ENCODE assay signal across 8 cellular contexts in the genomic region with DNA sequence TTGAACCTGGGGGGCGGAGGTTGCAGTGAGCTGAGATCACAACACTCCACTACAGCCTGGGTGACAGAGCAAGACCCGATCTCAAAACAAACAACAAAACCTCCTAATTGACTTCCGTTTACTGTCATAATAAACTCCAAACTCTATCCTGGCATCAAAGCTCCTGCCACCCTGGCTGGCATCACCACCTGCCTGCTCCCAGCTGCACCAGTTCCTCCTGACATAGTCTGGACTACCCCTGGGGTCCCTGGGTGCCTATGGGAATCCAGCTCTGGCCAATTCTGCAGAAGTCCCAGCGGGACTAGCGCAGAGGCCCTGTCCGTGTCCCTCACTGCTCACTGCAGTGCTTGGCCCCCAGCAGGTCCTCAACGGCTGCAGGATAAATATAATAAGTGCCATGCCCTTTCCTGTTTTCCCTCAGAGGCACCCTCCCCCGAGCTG. TPM values are rescaled to one million over a fixed set of nuclear protein-coding genes. Genes with fewer than 3 reads are reported as not detected.
DNase-seq lines count a peak whose midpoint lies in the region; ATAC-seq and TF ChIP-seq lines count a peak whose summit lies in the region.

No MANE protein-coding gene starts in this region.

- peaks cover 47% of the 10 kb centered on the region for H3K4me1 ChIP-seq in mucosa of stomach (ENCODE audit: control insufficient read depth, insufficient read depth, low read length)
- H3K4me1 ChIP-seq in mucosa of descending colon (ENCODE audit: low read depth), result peaks cover 42% of the 10 kb centered on the region

- peak overlapping the region; percentile 89 to 96 (median 94) for H3K4me3 Mint-ChIP-seq in brain

- H3K36me3 ChIP-seq in mucosa of stomach (ENCODE audit: control insufficient read depth, insufficient read depth, low read length), result no peaks in the 10 kb centered on the region
- H3K36me3 ChIP-seq in mucosa of descending colon (ENCODE audit: low read depth), result no peaks in the 10 kb centered on the region

- intact Hi-C loops in mucosa of descending colon (cut with DNase I, micrococcal nuclease), result no loop called here

- peak overlapping the region; percentile 87 for H3K9ac ChIP-seq in mucosa of stomach (ENCODE audit: low read length)

- H3K27me3 ChIP-seq in mucosa of stomach (ENCODE audit: control insufficient read depth, insufficient read depth, low read length), result no peaks in the 10 kb centered on the region

- peak; percentile 2 for ATAC-seq in HG02840 (IDR thresholded peaks at IDR 0.05; ENCODE audit: low FRiP score, unreplicated experiment)
- no peak for ATAC-seq in mucosa of descending colon
- no peak for ATAC-seq in GM21723 (IDR thresholded peaks at IDR 0.05; ENCODE audit: unreplicated experiment)
- no peak for ATAC-seq in GM21390 (IDR thresholded peaks at IDR 0.05; ENCODE audit: unreplicated experiment)

- peaks cover 36% of the 10 kb centered on the region for H3K4me1 Mint-ChIP-seq in brain

- H3K9me3 Mint-ChIP-seq in brain, result no peaks in the 10 kb centered on the region

- H3K4me3 ChIP-seq in AG10803 (ENCODE audit: low read length) (peak overlapping the region; percentile 89), mucosa of stomach (ENCODE audit: low read length) (peak overlapping the region; percentile 96), mucosa of descending colon (no peak overlapping the region)

- no peaks in the 10 kb centered on the region for H3K9me3 ChIP-seq in mucosa of stomach (ENCODE audit: control insufficient read depth, low read length)
- no peaks in the 10 kb centered on the region for H3K9me3 ChIP-seq in mucosa of descending colon

- H3K27me3 Mint-ChIP-seq in brain, result peaks cover 10% of the 10 kb centered on the region

- no peak for TF ChIP-seq CTCF in AG10803 (conservative IDR thresholded peaks at IDR 0.05; ENCODE audit: low read length)
- no peak for TF ChIP-seq CTCF in brain (conservative IDR thresholded peaks at IDR 0.05)
- TF ChIP-seq CTCF in mucosa of descending colon (IDR thresholded peaks at IDR 0.05), result no peak

- peak overlapping the region; percentile 79 to 92 (median 89) for H3K27ac Mint-ChIP-seq in brain

- DNase-seq in AG10803 (ENCODE audit: low read depth) (no peak), mucosa of descending colon (no peak), H4 (ENCODE audit: low spot score) (no peak)

- peaks cover 8% of the 10 kb centered on the region for H3K36me3 Mint-ChIP-seq in brain

RNA-seq across cellular contexts. Expression of a gene that starts 0.7 kb away (rescaled TPM):
- polyA plus RNA-seq in brain (ENCODE audit: insufficient read depth, low read depth, low replicate concordance), result 66.3 TPM
- 10 to 100 TPM; 23.5 to 28.2 (median 24.5) TPM for total RNA-seq in mucosa of descending colon
- total RNA-seq in H4 (2014; rRNA removed; shearing (Covaris generic)), result 28.2 and 42.3 TPM in 2 replicates

RNA-seq across cellular contexts. Expression of a gene that starts 0.9 kb away (rescaled TPM):
- polyA plus RNA-seq in brain (ENCODE audit: insufficient read depth, low read depth, low replicate concordance), result 72.7 TPM
- 100 to 1,000 TPM; 140 to 161 (median 150) TPM for total RNA-seq in mucosa of descending colon
- total RNA-seq in H4 (2014; rRNA removed; shearing (Covaris generic)), result 11.0 and 15.6 TPM in 2 replicates

RNA-seq across cellular contexts. Expression of a gene that starts 20.2 kb away (rescaled TPM):
- 112 TPM for polyA plus RNA-seq in brain (ENCODE audit: insufficient read depth, low read depth, low replicate concordance)
- total RNA-seq in mucosa of descending colon, result 10 to 100 TPM; 54.5 to 65.4 (median 60.0) TPM
- total RNA-seq in H4 (2014; rRNA removed; shearing (Covaris generic)), result 33.1 and 33.7 TPM in 2 replicates

RNA-seq across cellular contexts. Expression of a gene that starts 27.3 kb away (rescaled TPM):
- 4.3 TPM for polyA plus RNA-seq in brain (ENCODE audit: insufficient read depth, low read depth, low replicate concordance)
- 1 to 10 TPM in 1 of 3 donors, under 1 TPM in 2; 0.32 to 2.1 (median 0.60) TPM for total RNA-seq in mucosa of descending colon
- total RNA-seq in H4 (2014; rRNA removed; shearing (Covaris generic)), result 2.7 TPM in 1 of 2 replicates, not detected in the other

RNA-seq across cellular contexts. Expression of a gene that starts 37.3 kb away (rescaled TPM):
- polyA plus RNA-seq in brain (ENCODE audit: insufficient read depth, low read depth, low replicate concordance), result 32.5 TPM
- total RNA-seq in mucosa of descending colon, result 10 to 100 TPM; 41.9 to 45.4 (median 42.4) TPM
- 5.5 and 10.4 TPM in 2 replicates for total RNA-seq in H4 (2014; rRNA removed; shearing (Covaris generic))
